8 cellular contexts compared by ENCODE assay signal in genomic region chr20:36951198-36951976, GRCh38. TPM values are rescaled to one million over a fixed set of nuclear protein-coding genes. Genes with fewer than 3 reads are reported as not detected.
DNase-seq lines count a peak whose midpoint lies in the region; ATAC-seq and TF ChIP-seq lines count a peak whose summit lies in the region.

SAMHD1 (minus strand) TSS chr20:36951708; CDS start chr20:36951643, 65 bp downstream.

- no peaks in the 10 kb centered on the region for H3K36me3 ChIP-seq in muscle layer of duodenum (ENCODE audit: control insufficient read depth in 1 of 2, insufficient read depth in 2 of 2, low read length in 2 of 2)

- H3K36me3 Mint-ChIP-seq in activated T-cell treated with anti-CD3 and anti-CD28 coated beads, Interleukin-2, amount 50 U/mL, for 4 hours (ENCODE audit: insufficient read depth): peaks cover 4% of the 10 kb centered on the region

- H3K27ac ChIP-seq in muscle layer of duodenum (ENCODE audit: low read length): peak within 1 kb of the TSS; percentile 84

- no peak for TF ChIP-seq EP300 in Ishikawa (IDR thresholded peaks at IDR 0.05; ENCODE audit: borderline replicate concordance)

- peaks cover 46% of the 10 kb centered on the region for H3K4me1 Mint-ChIP-seq in activated T-cell treated with anti-CD3 and anti-CD28 coated beads, Interleukin-2, amount 50 U/mL, for 4 hours (ENCODE audit: low read depth)

- H3K4me3 ChIP-seq in muscle layer of duodenum (ENCODE audit: low read depth in 1 of 2, low read length in 2 of 2): peak within 1 kb of the TSS; percentile 78 to 99

- ATAC-seq in GM21576 (IDR thresholded peaks at IDR 0.05; ENCODE audit: unreplicated experiment) (peak; percentile 86), esophagus mucosa (peak; percentile 92)
- peak; percentile 96 to 97 for ATAC-seq in activated T-cell treated with anti-CD3 and anti-CD28 coated beads, Interleukin-2, amount 50 U/mL, for 4 hours

- H3K9me3 Mint-ChIP-seq in activated T-cell treated with anti-CD3 and anti-CD28 coated beads, Interleukin-2, amount 50 U/mL, for 4 hours: no peaks in the 10 kb centered on the region

- no peak for TF ChIP-seq RAD21 in Ishikawa (IDR thresholded peaks at IDR 0.05; ENCODE audit: low read depth)

- peaks cover 9 to 25% of the 10 kb centered on the region in 2 donors for H3K4me1 ChIP-seq in muscle layer of duodenum (ENCODE audit: control insufficient read depth in 1 of 2, insufficient read depth in 2 of 2, low read length in 2 of 2)

- H3K27me3 ChIP-seq in muscle layer of duodenum (ENCODE audit: low read depth, low read length): no peaks in the 10 kb centered on the region

- H3K27me3 Mint-ChIP-seq in activated T-cell treated with anti-CD3 and anti-CD28 coated beads, Interleukin-2, amount 50 U/mL, for 4 hours (ENCODE audit: low read depth): no peaks in the 10 kb centered on the region

- H3K4me3 Mint-ChIP-seq in activated T-cell treated with anti-CD3 and anti-CD28 coated beads, Interleukin-2, amount 50 U/mL, for 4 hours: peak within 1 kb of the TSS; percentile 98

- no peaks in the 10 kb centered on the region for H3K9me3 ChIP-seq in muscle layer of duodenum (ENCODE audit: control insufficient read depth in 1 of 2, low read length in 2 of 2)

- DNase-seq in DMS153 treated with DMSO at 0.1 percent for 48 hours (lab: John Stamatoyannopoulos, UW; ENCODE audit: unreplicated experiment): peak; percentile 97
- DNase-seq in activated T-cell treated with anti-CD3 and anti-CD28 coated beads, Interleukin-2, amount 50 U/mL, for 4 hours: peak; percentile 77
- peak; percentile 82 to 85 for DNase-seq in stimulated activated CD8-positive, alpha-beta memory T cell treated with anti-CD3 and anti-CD28 coated beads, Interleukin-7, amount 100 ng/mL, for 4 hours (ENCODE audit: low read depth in 2 of 2)

TF ChIP-seq in Ishikawa, 13 proteins besides CTCF, POLR2A, EP300 and RAD21:
- TF ChIP-seq CREB1 (IDR thresholded peaks at IDR 0.05; ENCODE audit: low read depth): no peak
- TF ChIP-seq MAX (IDR thresholded peaks at IDR 0.05): peak; percentile 72
- TF ChIP-seq TCF12 (IDR thresholded peaks at IDR 0.05; ENCODE audit: low read depth): peak; percentile 46; the same call in 1 of the 2 replicates
- TF ChIP-seq TAF1 (IDR thresholded peaks at IDR 0.05; ENCODE audit: low read depth): peak; percentile 44

TF ChIP-seq in PFSK-1, 5 proteins besides CTCF, POLR2A, EP300 and RAD21:
- TF ChIP-seq POLR2AphosphoS5 (IDR thresholded peaks at IDR 0.05; ENCODE audit: low read depth, low read length) (peak; percentile 80), TAF1 (IDR thresholded peaks at IDR 0.05; ENCODE audit: borderline replicate concordance, insufficient read depth, low read length) (peak; percentile 34; the same call in 1 of the 2 replicates), REST (IDR thresholded peaks at IDR 0.05; ENCODE audit: insufficient read depth in 1 of 2, low read depth in 2 of 2, low read length in 2 of 2) (no peak), SIN3A (IDR thresholded peaks at IDR 0.05; ENCODE audit: borderline replicate concordance, insufficient read depth, low read length) (no peak), FOXP2 (optimal IDR thresholded peaks at IDR 0.05; ENCODE audit: borderline replicate concordance, extremely low read depth, extremely low read length, insufficient read depth) (no peak)

RNA-seq across cellular contexts. Expression of gene SAMHD1, which starts in this region (rescaled TPM):
- 11.0 TPM for polyA plus RNA-seq in PFSK-1 (2012; ENCODE audit: insufficient read length, low read depth)
- 10 to 100 TPM; 30.8 to 36.1 (median 32.3) TPM for total RNA-seq in activated T-cell treated with anti-CD3 and anti-CD28 coated beads, Interleukin-2, amount 50 U/mL, for 4 hours
- total RNA-seq in esophagus mucosa: 23.9 TPM

Comparison
In these comparisons a context has a peak if more than half of its experiments do, and no peak if none do; other contexts are left out.
1. Peak in every context shown above with its lines: DNase-seq, ATAC-seq, H3K4me3 ChIP-seq and H3K27ac ChIP-seq.